29 cellular contexts compared by ENCODE assay signal in genomic region chr11:123694551-123694950, GRCh38.
DNase-seq lines count a peak whose midpoint lies in the region; ATAC-seq and TF ChIP-seq lines count a peak whose summit lies in the region.
"Had no signal": no experiment of that assay in that cellular context is flagged by ENCODE, and none has a peak within 500 bp of the region (broad histone marks: within the 10 kb centered on the region; RNA-seq: fewer than 3 reads in every experiment).

No MANE protein-coding gene starts in this region.

- ATAC-seq in GM19438 (IDR thresholded peaks at IDR 0.05; ENCODE audit: low read depth, unreplicated experiment) (peak; percentile 51), HG02981 (IDR thresholded peaks at IDR 0.05; ENCODE audit: unreplicated experiment) (no peak)
- ATAC-seq: A549, gastrocnemius medialis, mucosa of descending colon, natural killer cell, right lobe of liver had no signal

- no peak for TF ChIP-seq CTCF in AG09319 (IDR thresholded peaks at IDR 0.05; ENCODE audit: low read depth, low read length)

- DNase-seq in AG09319 (ENCODE audit: extremely low read depth, low read depth) (peak; percentile 2), NOMO-1 (lab: John Stamatoyannopoulos, UW; ENCODE audit: unreplicated experiment in 2 of 2) (peak; percentile 4 to 73), amniotic epithelial cell (ENCODE audit: low read depth) (peak; percentile 8), DMS153 treated with DMSO at 0.1 percent for 48 hours (lab: John Stamatoyannopoulos, UW; ENCODE audit: unreplicated experiment) (no peak), NCI-H187 treated with DMSO at 0.1 percent for 48 hours (lab: John Stamatoyannopoulos, UW) (no peak), T-helper 2 cell (no peak)
- DNase-seq: activated B cell treated with CpG ODN at 0.5 μM for 24 hours; activated CD4-positive, alpha-beta T cell treated with anti-CD3 and anti-CD28 coated beads, Interleukin-2, amount 10 ng/mL, durations not matched to agents 7 days and 5 days; activated effector memory CD4-positive, alpha-beta T cell treated with anti-CD3 and anti-CD28 coated beads, Interleukin-2, amount 50 U/mL, for 16 hours; activated T-cell treated with anti-CD3 and anti-CD28 coated beads, Interleukin-2, amount 50 U/mL, for 1 hour; central memory CD4-positive, alpha-beta T cell; dermis blood vessel endothelial cell; endodermal cell; esophagus squamous epithelium; gastrocnemius medialis; HFFc6; mucosa of descending colon; natural killer cell; NCI-H1105; NCI-H1930; NCI-H2227 treated with DMSO at 0.1 percent for 48 hours; NCI-H526 treated with DMSO at 0.1 percent for 48 hours; right lobe of liver; RPMI8226; stimulated activated CD4-positive, alpha-beta T cell treated with anti-CD3 and anti-CD28 coated beads, Interleukin-2, amount 100 ng/mL, for 48 hours; tibial artery had no signal

Comparison
In these comparisons a context has a peak if more than half of its experiments do, and no peak if none do; other contexts are left out.
1. DNase-seq: peak in AG09319 (single experiment), NOMO-1 (2 of 2) and amniotic epithelial cell (single experiment); none in DMS153 treated with DMSO at 0.1 percent for 48 hours (single experiment), NCI-H187 treated with DMSO at 0.1 percent for 48 hours (single experiment) and T-helper 2 cell (0 of 5).